19 cellular contexts compared by ENCODE assay signal in the genomic region with DNA sequence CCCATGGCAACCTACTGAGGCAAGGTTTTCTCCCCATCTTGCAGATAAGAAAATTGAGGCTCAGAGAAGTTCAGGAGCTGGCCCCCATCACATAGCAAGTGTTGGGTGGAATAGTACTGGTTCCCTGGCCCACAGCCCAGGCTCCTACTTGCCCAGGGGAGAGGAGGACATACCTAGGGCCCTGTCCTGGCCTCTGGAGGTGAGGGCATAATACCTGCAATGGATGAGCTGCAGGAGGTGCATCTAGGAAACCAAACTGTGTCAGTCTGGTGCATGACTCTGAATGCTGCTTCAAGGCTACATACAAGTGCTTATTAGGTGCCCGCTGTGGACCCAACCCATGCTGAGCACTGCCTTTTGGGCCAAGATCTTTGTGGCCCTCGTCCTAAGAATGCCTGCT. TPM values are rescaled to one million over a fixed set of nuclear protein-coding genes. Genes with fewer than 3 reads are reported as not detected.
DNase-seq lines count a peak whose midpoint lies in the region; ATAC-seq and TF ChIP-seq lines count a peak whose summit lies in the region.
"Had no signal": no experiment of that assay in that cellular context is flagged by ENCODE, and none has a peak within 500 bp of the region (broad histone marks: within the 10 kb centered on the region; RNA-seq: fewer than 3 reads in every experiment).

No MANE protein-coding gene starts in this region.

- intact Hi-C loops in CD14-positive monocyte (cut with micrococcal nuclease) (no loop called here), upper lobe of right lung (cut with DNase I) (loop anchor here (5.0 kb wide), 1 partner anchor 58 kb away; no protein-coding TSS in a partner anchor), left cardiac atrium (cut with DNase I) (no loop called here)

- H3K27me3 Mint-ChIP-seq in CD14-positive monocyte (ENCODE audit: low read depth in 3 of 3): peaks cover 17 to 30% (median 22%) of the 10 kb centered on the region in 3 donors
- peaks cover 4% of the 10 kb centered on the region for H3K27me3 Mint-ChIP-seq in endodermal cell (ENCODE audit: insufficient read depth)

- H3K4me1 ChIP-seq in endodermal cell (ENCODE audit: control insufficient read depth, insufficient read depth, low read length) (no peaks in the 10 kb centered on the region), upper lobe of right lung (peaks cover 7% of the 10 kb centered on the region)

- H3K9me3 Mint-ChIP-seq in CD14-positive monocyte (no peaks in the 10 kb centered on the region), endodermal cell (no peaks in the 10 kb centered on the region)
- H3K9me3 Mint-ChIP-seq: CD4-positive, CD25-positive, alpha-beta regulatory T cell; CD8-positive, alpha-beta T cell; GM23338; HFFc6 had no signal

- H3K27ac ChIP-seq in endodermal cell (ENCODE audit: low read depth, low read length) (no peak overlapping the region), upper lobe of right lung (no peak overlapping the region)

- H3K4me3 Mint-ChIP-seq in CD14-positive monocyte (no peak overlapping the region), endodermal cell (no peak overlapping the region)
- H3K4me3 Mint-ChIP-seq: CD4-positive, CD25-positive, alpha-beta regulatory T cell; CD8-positive, alpha-beta T cell; GM23338; HFFc6 had no signal

- H3K4me3 ChIP-seq in endodermal cell (ENCODE audit: low read length) (no peak overlapping the region), upper lobe of right lung (no peak overlapping the region)
- H3K4me3 ChIP-seq: GM23338, HAP-1 had no signal

- TF ChIP-seq CTCF in CD14-positive monocyte (IDR thresholded peaks at IDR 0.05) (no peak), endodermal cell (conservative IDR thresholded peaks at IDR 0.05) (no peak), upper lobe of right lung (IDR thresholded peaks at IDR 0.05) (no peak)

- H3K9ac ChIP-seq in endodermal cell (ENCODE audit: extremely low read depth, low read length, poor library complexity, severe bottlenecking): no peak overlapping the region

- ATAC-seq in upper lobe of right lung (no peak), left cardiac atrium (no peak)
- ATAC-seq: CD8-positive, alpha-beta T cell; GM23338 had no signal

- peak; percentile 10 for DNase-seq in CD14-positive monocyte (ENCODE audit: low spot score)
- DNase-seq in cerebellum (ENCODE audit: low spot score): peak; percentile 17
- DNase-seq in endodermal cell: peak; percentile 36
- DNase-seq in upper lobe of right lung: peak; percentile 12
- no peak for DNase-seq in stimulated activated naive CD4-positive, alpha-beta T cell (lab: John Stamatoyannopoulos, UW)
- no peak for DNase-seq in left cardiac atrium
- DNase-seq: C1 segment of cervical spinal cord; CD4-positive, CD25-positive, alpha-beta regulatory T cell; CD8-positive, alpha-beta T cell; DMS153; GF-D8; HFFc6 had no signal

- no peak overlapping the region for H3K27ac Mint-ChIP-seq in CD14-positive monocyte
- H3K27ac Mint-ChIP-seq in endodermal cell: no peak overlapping the region
- H3K27ac Mint-ChIP-seq: CD4-positive, CD25-positive, alpha-beta regulatory T cell; CD8-positive, alpha-beta T cell; GM23338; HFFc6 had no signal

- H3K27me3 ChIP-seq in endodermal cell (ENCODE audit: control insufficient read depth, insufficient read depth, low read length, poor library complexity, severe bottlenecking): no peaks in the 10 kb centered on the region
- H3K27me3 ChIP-seq in upper lobe of right lung: no peaks in the 10 kb centered on the region

- 89 to 100% methylated on average over 1 to 2 of the region's 2 CpGs for WGBS in endodermal cell (ENCODE audit: insufficient coverage in 1 of 2, insufficient read length in 1 of 2), 2 experiments

- H3K36me3 Mint-ChIP-seq in CD14-positive monocyte (no peaks in the 10 kb centered on the region), endodermal cell (ENCODE audit: low read depth) (no peaks in the 10 kb centered on the region)
- H3K36me3 Mint-ChIP-seq: CD4-positive, CD25-positive, alpha-beta regulatory T cell; CD8-positive, alpha-beta T cell had no signal

- H3K9me3 ChIP-seq in endodermal cell (ENCODE audit: control insufficient read depth, low read length): no peaks in the 10 kb centered on the region
- H3K9me3 ChIP-seq in upper lobe of right lung: no peaks in the 10 kb centered on the region
- H3K9me3 ChIP-seq: Caco-2, HAP-1 had no signal

- H3K4me1 Mint-ChIP-seq in CD14-positive monocyte (peaks cover 5% of the 10 kb centered on the region), endodermal cell (peaks cover 17% of the 10 kb centered on the region)
- H3K4me1 Mint-ChIP-seq: CD4-positive, CD25-positive, alpha-beta regulatory T cell had no signal

- H3K36me3 ChIP-seq in endodermal cell (ENCODE audit: control insufficient read depth, insufficient read depth, low read length) (no peaks in the 10 kb centered on the region), upper lobe of right lung (no peaks in the 10 kb centered on the region)
- H3K36me3 ChIP-seq: HAP-1 had no signal

RNA-seq across cellular contexts. Expression of a gene that starts 40.0 kb away (rescaled TPM):
- not detected for polyA plus RNA-seq in CD14-positive monocyte
- total RNA-seq in cerebellum (0.09 TPM), endodermal cell (under 1 TPM in 1 of 2 donors, not detected in 1; 0.13 TPM), upper lobe of right lung (0.64 TPM), left cardiac atrium (under 1 TPM; 0.21 to 0.42 TPM)
- polyA plus RNA-seq in endodermal cell (2013, experiment 1 of 2): 0.28 TPM
- polyA plus RNA-seq in endodermal cell (2013, experiment 2 of 2): 0.21 TPM
- total RNA-seq: A172, Daoy, G401, HFFc6 had no signal
- polyA plus RNA-seq: BJ had no signal

RNA-seq across cellular contexts. Expression of a gene that starts 49.6 kb away (rescaled TPM):
- under 1 TPM in 1 of 2 donors, not detected in 1; 0.13 TPM for polyA plus RNA-seq in CD14-positive monocyte
- 16.2 TPM for total RNA-seq in cerebellum
- total RNA-seq in endodermal cell: 1 to 10 TPM; 1.1 to 1.9 TPM
- polyA plus RNA-seq in endodermal cell (2013, experiment 1 of 2): 0.71 TPM
- 0.21 TPM for polyA plus RNA-seq in endodermal cell (2013, experiment 2 of 2)
- total RNA-seq in upper lobe of right lung: 204 TPM
- total RNA-seq in left cardiac atrium: 10 to 100 TPM; 49.0 to 55.8 TPM
- total RNA-seq: CD4-positive, CD25-positive, alpha-beta regulatory T cell; CD8-positive, alpha-beta T cell; G401; GM23338; HFFc6 had no signal
- polyA plus RNA-seq: BJ; CD4-positive, CD25-positive, alpha-beta regulatory T cell; GM23338 had no signal

Comparison
In these comparisons a context has a peak if more than half of its experiments do, and no peak if none do; other contexts are left out.
1. DNase-seq: peak in CD14-positive monocyte (single experiment), cerebellum (single experiment), endodermal cell (single experiment) and upper lobe of right lung (single experiment); none in stimulated activated naive CD4-positive, alpha-beta T cell (0 of 6) and left cardiac atrium (single experiment).